14 cellular contexts compared by ENCODE assay signal in genomic region chr11:29260939-29261705, GRCh38.
DNase-seq lines count a peak whose midpoint lies in the region; ATAC-seq, FAIRE-seq and TF ChIP-seq lines count a peak whose summit lies in the region.
"Had no signal": no experiment of that assay in that cellular context is flagged by ENCODE, and none has a peak within 500 bp of the region (broad histone marks: within the 10 kb centered on the region; RNA-seq: fewer than 3 reads in every experiment).

No MANE protein-coding gene starts in this region.

- WGBS in lower leg skin, 2 donors: 86 to 89% methylated on average over 3 of the region's 3 CpGs

- intact Hi-C loops in endothelial cell of umbilical vein (cut with micrococcal nuclease): no loop called here
- intact Hi-C loops in lower leg skin (cut with DNase I; ENCODE audit: low total_unique reads): no loop called here

- FAIRE-seq in endothelial cell of umbilical vein (lab: Jason Lieb, UNC): no peak
- FAIRE-seq: G401.6 had no signal

- dilution Hi-C loops in endothelial cell of umbilical vein (cut with MboI; ENCODE audit: extremely low pct_ligation_motif_present, low sequenced_read_pairs): no loop called here

- POLR2A ChIA-PET in endothelial cell of umbilical vein (lab: Charles Lee): no interaction called here

- no peak overlapping the region for H3K4me2 ChIP-seq in endothelial cell of umbilical vein (ENCODE audit: insufficient read depth, low read length)

- H3K27ac ChIP-seq in endothelial cell of umbilical vein (ENCODE audit: insufficient read depth, low read depth, low read length): no peak overlapping the region
- H3K27ac ChIP-seq: skin epidermis had no signal

- no peaks in the 10 kb centered on the region for H3K36me3 ChIP-seq in endothelial cell of umbilical vein (ENCODE audit: control insufficient read depth in 2 of 2, extremely low read depth in 1 of 2, insufficient read depth in 2 of 2, low read length in 2 of 2)

- CTCF ChIA-PET in endothelial cell of umbilical vein (lab: Charles Lee): interaction anchor here (0.8 to 1.5 kb wide), 6 partner anchors 18 to 98 kb away, joined by 3 to 9 read pairs (median 3); no protein-coding TSS in a partner anchor

- H3K9me1 ChIP-seq in endothelial cell of umbilical vein (replicated peaks; ENCODE audit: control insufficient read depth, extremely low read depth, insufficient read depth, low read length): no peaks in the 10 kb centered on the region

- BruUV-seq in endothelial cell of umbilical vein (replicated peaks; lab: Mats Ljungman, UMichigan): no TSS peak

- no peak for TF ChIP-seq POLR2A in endothelial cell of umbilical vein (IDR thresholded peaks at IDR 0.05; ENCODE audit: low read depth, low read length)
- no peak for TF ChIP-seq POLR2A in lower leg skin (IDR thresholded peaks at IDR 0.05)

- H3K27me3 ChIP-seq in endothelial cell of umbilical vein (ENCODE audit: control insufficient read depth in 2 of 2, insufficient read depth in 2 of 2, low read length in 2 of 2): no peaks in the 10 kb centered on the region

- no peak overlapping the region for H2AFZ ChIP-seq in endothelial cell of umbilical vein (ENCODE audit: low read depth, low read length)

- H3K9me3 ChIP-seq in endothelial cell of umbilical vein (replicated peaks; ENCODE audit: control insufficient read depth, insufficient read depth, low read length): no peaks in the 10 kb centered on the region

- no peaks in the 10 kb centered on the region for H4K20me1 ChIP-seq in endothelial cell of umbilical vein (replicated peaks; ENCODE audit: control insufficient read depth, extremely low read depth, insufficient read depth, low read length)

- no peaks in the 10 kb centered on the region for H3K4me1 ChIP-seq in endothelial cell of umbilical vein (ENCODE audit: control insufficient read depth, extremely low read depth, insufficient read depth, low read length)

- no peaks in the 10 kb centered on the region for H3K79me2 ChIP-seq in endothelial cell of umbilical vein (ENCODE audit: control insufficient read depth, insufficient read depth, low read length)

- no peak overlapping the region for H3K4me3 ChIP-seq in endothelial cell of umbilical vein (replicated peaks in 1 of 3; ENCODE audit: insufficient read depth in 1 of 3, low read depth in 1 of 3, low read length in 3 of 3)
- H3K4me3 ChIP-seq in lower leg skin (ENCODE audit: low read depth, poor library complexity, severe bottlenecking): no peak overlapping the region
- H3K4me3 ChIP-seq: skin epidermis had no signal

- no peak overlapping the region for H3K9ac ChIP-seq in endothelial cell of umbilical vein (replicated peaks; ENCODE audit: extremely low read depth, insufficient read depth, low read length)

- DNase-seq in NCI-H226: peak; percentile 81
- DNase-seq in endothelial cell of umbilical vein (ENCODE audit: low read depth, low spot score): peak; percentile 66
- DNase-seq in mucosa of gallbladder (ENCODE audit: low spot score): peak; percentile 25
- no peak for DNase-seq in SK-N-DZ (ENCODE audit: low spot score)
- no peak for DNase-seq in NCI-H1930 (lab: John Stamatoyannopoulos, UW)
- DNase-seq in lower leg skin (ENCODE audit: low spot score in 2 of 2): no peak
- DNase-seq: activated CD8-positive, alpha-beta T cell treated with anti-CD3 and anti-CD28 coated beads for 36 hours; natural killer cell; NCI-H526 treated with DMSO at 0.1 percent for 48 hours; stimulated activated CD8-positive, alpha-beta memory T cell treated with anti-CD3 and anti-CD28 coated beads, Interleukin-4, amount 100 ng/mL, for 48 hours had no signal

- ATAC-seq in GM18861 (IDR thresholded peaks at IDR 0.05; ENCODE audit: unreplicated experiment): peak; percentile 35
- ATAC-seq: activated CD8-positive, alpha-beta T cell treated with anti-CD3 and anti-CD28 coated beads for 36 hours; activated naive CD4-positive, alpha-beta T cell treated with anti-CD3 and anti-CD28 coated beads, Interleukin-2, amount 50 U/mL, for 72 hours; natural killer cell had no signal

- TF ChIP-seq CTCF in endothelial cell of umbilical vein (IDR thresholded peaks at IDR 0.05; ENCODE audit: extremely low read depth in 1 of 2, insufficient read depth in 1 of 2, low read depth in 1 of 2, low read length in 2 of 2) (no peak), lower leg skin (IDR thresholded peaks at IDR 0.05) (no peak)

TF ChIP-seq in endothelial cell of umbilical vein, 7 proteins besides CTCF, POLR2A, EP300 and RAD21:
- TF ChIP-seq MYC (IDR thresholded peaks at IDR 0.05; ENCODE audit: low read depth, low read length) (no peak), POLR2AphosphoS5 (IDR thresholded peaks at IDR 0.05; ENCODE audit: insufficient read depth, low read depth, low read length) (no peak), MAX (IDR thresholded peaks at IDR 0.05; ENCODE audit: insufficient read depth, insufficient read length) (no peak), FOS (IDR thresholded peaks at IDR 0.05; ENCODE audit: borderline replicate concordance, insufficient read depth, low read length) (no peak), EZH2 (IDR thresholded peaks at IDR 0.05; ENCODE audit: borderline replicate concordance, low read depth, low read length, severe bottlenecking) (no peak), JUN (IDR thresholded peaks at IDR 0.05; ENCODE audit: borderline replicate concordance, insufficient read depth, insufficient read length, low read depth) (no peak), GATA2 (IDR thresholded peaks at IDR 0.05; ENCODE audit: insufficient read depth, insufficient read length, low read depth, low read length) (no peak)
TF ChIP-seq in endothelial cell of umbilical vein: peak in this region for 0.

Comparison
In these comparisons a context has a peak if more than half of its experiments do, and no peak if none do; other contexts are left out.
1. DNase-seq: peak in NCI-H226 (single experiment), endothelial cell of umbilical vein (single experiment) and mucosa of gallbladder (single experiment); none in SK-N-DZ (single experiment), NCI-H1930 (0 of 2) and lower leg skin (0 of 2).